Comparison of ENCODE assay signal across 34 cellular contexts in the genomic region with DNA sequence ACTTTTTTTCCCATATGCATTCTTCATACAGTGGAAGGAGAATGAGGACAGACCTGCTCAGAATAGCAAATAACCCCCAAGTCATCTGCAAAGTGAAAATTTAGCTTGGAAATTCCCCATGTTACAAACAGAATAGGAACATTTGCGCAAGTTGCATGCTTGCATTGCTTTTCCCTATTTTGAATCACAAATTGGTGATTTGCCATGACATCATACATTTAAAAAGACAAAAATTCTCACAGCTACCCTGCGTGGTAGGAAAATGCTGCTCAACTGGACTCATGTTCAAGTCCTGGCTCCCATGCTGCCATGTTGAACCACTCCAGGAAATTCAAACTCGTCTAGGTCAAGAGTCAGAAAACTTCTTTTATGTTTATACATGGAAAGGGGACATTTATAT.
"Had no signal": no experiment of that assay in that cellular context is flagged by ENCODE, and none has a peak within 500 bp of the region (broad histone marks: within the 10 kb centered on the region; RNA-seq: fewer than 3 reads in every experiment).

No MANE protein-coding gene starts in this region.

- H3K27me3 ChIP-seq: adrenal gland, ascending aorta, body of pancreas, brain microvascular endothelial cell, cardiac muscle cell had no signal

- H3K9me3 ChIP-seq: adrenal gland, ascending aorta had no signal

- H3K4me3 ChIP-seq: adrenal gland, ascending aorta, body of pancreas, breast epithelium, cardiac muscle cell had no signal

- H3K4me1 ChIP-seq: adrenal gland, ascending aorta, body of pancreas, breast epithelium had no signal

- H3K27ac ChIP-seq: adrenal gland, ascending aorta, body of pancreas, brain microvascular endothelial cell, breast epithelium, cardiac muscle cell had no signal

- DNase-seq: activated effector memory CD4-positive, alpha-beta T cell treated with anti-CD3 and anti-CD28 coated beads, Interleukin-2, amount 50 U/mL, for 16 hours; activated effector memory CD4-positive, alpha-beta T cell treated with Interleukin-2 at 50 U/mL for 16 hours; activated gamma-delta T cell; activated gamma-delta T cell treated with Interleukin-2 at 50 U/mL for 16 hours; activated naive CD4-positive, alpha-beta T cell; activated naive CD4-positive, alpha-beta T cell treated with anti-CD3 and anti-CD28 coated beads for 36 hours; activated naive CD4-positive, alpha-beta T cell treated with anti-CD3 and anti-CD28 coated beads, Interleukin-2, amount 10 ng/mL, durations not matched to agents 7 days and 5 days; activated naive CD4-positive, alpha-beta T cell treated with anti-CD3 and anti-CD28 coated beads, Interleukin-2, amount 50 U/mL, for 16 hours; activated naive CD4-positive, alpha-beta T cell treated with Interleukin-2 at 50 U/mL for 16 hours; activated naive CD8-positive, alpha-beta T cell treated with anti-CD3 and anti-CD28 coated beads for 36 hours; activated naive CD8-positive, alpha-beta T cell treated with anti-CD3 and anti-CD28 coated beads, Interleukin-2, amount 10 ng/mL, durations not matched to agents 7 days and 5 days; activated naive CD8-positive, alpha-beta T cell treated with anti-CD3 and anti-CD28 coated beads, Interleukin-2, amount 50 U/mL, for 24 hours; activated T-cell treated with anti-CD3 and anti-CD28 coated beads, Interleukin-2, amount 50 U/mL, for 1 hour; activated T-cell treated with anti-CD3 and anti-CD28 coated beads, Interleukin-2, amount 50 U/mL, for 24 hours; activated T-cell treated with anti-CD3 and anti-CD28 coated beads, Interleukin-2, amount 50 U/mL, for 4 hours; activated T-cell treated with anti-CD3 and anti-CD28 coated beads, Interleukin-2, amount 50 U/mL, for 48 hours; activated T-cell treated with anti-CD3 and anti-CD28 coated beads, Interleukin-2, amount 50 U/mL, for 72 hours; adrenal gland; amniotic stem cell; amygdala; anterior cingulate cortex; aorta; body of pancreas; brain microvascular endothelial cell; caudate nucleus; central memory CD4-positive, alpha-beta T cell; cerebellar nuclear complex had no signal

- ATAC-seq: activated naive CD4-positive, alpha-beta T cell treated with anti-CD3 and anti-CD28 coated beads, Interleukin-2, amount 50 U/mL, for 72 hours; activated naive CD8-positive, alpha-beta T cell treated with anti-CD3 and anti-CD28 coated beads, Interleukin-2, amount 50 U/mL, for 24 hours; activated T-cell treated with anti-CD3 and anti-CD28 coated beads, Interleukin-2, amount 50 U/mL, for 4 hours; activated T-cell treated with anti-CD3 and anti-CD28 coated beads, Interleukin-2, amount 50 U/mL, for 72 hours; activated T-helper 17 cell treated with anti-CD3 and anti-CD28 coated beads, Interleukin-2, amount 50 U/mL, for 72 hours; body of pancreas had no signal

- FAIRE-seq: astrocyte, bronchial epithelial cell had no signal

- H3K36me3 ChIP-seq: adrenal gland, ascending aorta, brain microvascular endothelial cell, breast epithelium, cardiac muscle cell had no signal
